15 cellular contexts compared by ENCODE assay signal in the genomic region with DNA sequence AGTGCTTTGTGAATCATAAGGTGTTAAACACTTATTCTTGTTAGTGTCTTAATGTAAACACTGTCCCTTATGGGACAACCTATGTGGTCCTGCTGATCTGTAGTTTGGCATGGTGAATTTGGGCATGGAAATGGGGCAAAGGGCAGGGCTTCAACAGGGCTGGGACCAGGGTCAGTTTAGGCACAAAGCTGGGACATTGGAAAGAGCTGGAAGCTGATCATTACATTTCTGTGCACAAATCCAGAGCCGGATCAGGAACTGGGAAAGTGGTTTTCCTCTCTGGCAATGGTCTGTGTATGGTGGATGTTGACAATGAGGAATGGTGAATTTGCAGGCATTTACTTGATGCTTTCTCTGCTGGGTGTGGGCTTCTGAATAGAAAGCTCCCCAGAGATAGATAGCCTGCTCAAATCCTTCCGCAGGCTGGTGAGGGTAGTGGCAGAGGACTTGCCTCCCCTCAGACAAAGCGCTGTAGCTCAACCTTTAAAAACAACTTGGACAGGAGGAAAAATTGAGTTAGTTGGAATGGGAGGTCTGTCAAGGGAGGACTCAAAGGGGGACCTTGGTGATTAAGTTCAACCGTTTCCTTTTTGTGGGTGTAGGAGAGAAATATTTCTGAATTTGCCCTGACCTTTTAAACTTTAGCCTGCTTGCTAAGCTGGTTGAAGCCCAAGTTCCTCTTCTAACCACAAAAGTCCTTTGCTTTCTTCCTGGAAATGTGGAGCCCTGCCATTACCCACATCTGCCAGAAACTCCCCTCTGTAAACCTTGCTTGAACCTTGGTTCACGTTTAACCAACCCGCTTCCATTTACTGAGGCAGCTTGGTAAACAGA. TPM values are rescaled to one million over a fixed set of nuclear protein-coding genes. Genes with fewer than 3 reads are reported as not detected.
DNase-seq lines count a peak whose midpoint lies in the region; ATAC-seq and TF ChIP-seq lines count a peak whose summit lies in the region.
"Had no signal": no experiment of that assay in that cellular context is flagged by ENCODE, and none has a peak within 500 bp of the region (broad histone marks: within the 10 kb centered on the region; RNA-seq: fewer than 3 reads in every experiment).

No MANE protein-coding gene starts in this region.

- no peaks in the 10 kb centered on the region for H3K9me3 ChIP-seq in transverse colon
- H3K9me3 ChIP-seq: adrenal gland, ovary had no signal

- no peaks in the 10 kb centered on the region for H3K27me3 ChIP-seq in transverse colon
- H3K27me3 ChIP-seq: adrenal gland, ovary had no signal

- DNase-seq in KBM-7 (peak; percentile 90), NOMO-1 treated with DMSO at 0.1 percent for 48 hours (lab: John Stamatoyannopoulos, UW; ENCODE audit: unreplicated experiment) (peak; percentile 76), amniotic epithelial cell (ENCODE audit: low read depth) (peak; percentile 22), sciatic nerve (ENCODE audit: low spot score) (no peak), transverse colon (no peak), ACHN (no peak)
- DNase-seq: activated CD4-positive, alpha-beta T cell treated with anti-CD3 and anti-CD28 coated beads, Interleukin-2, amount 50 U/mL, for 4 hours; activated T-cell treated with anti-CD3 and anti-CD28 coated beads, Interleukin-2, amount 50 U/mL, for 72 hours; adrenal gland; CD8-positive, alpha-beta T cell; NCI-H2029; NCI-H524; ovary had no signal

- WGBS in transverse colon (ENCODE audit: low coverage in 1 of 2), 2 donors = 62 to 74% methylated on average over 4 to 6 of the region's 6 CpGs

- H3K36me3 ChIP-seq in transverse colon = no peaks in the 10 kb centered on the region
- H3K36me3 ChIP-seq: adrenal gland, ovary had no signal

- ATAC-seq in sciatic nerve (peak; percentile 80), GM21423 (IDR thresholded peaks at IDR 0.05; ENCODE audit: unreplicated experiment) (no peak)
- ATAC-seq: activated T-cell treated with anti-CD3 and anti-CD28 coated beads, Interleukin-2, amount 50 U/mL, for 72 hours; CD8-positive, alpha-beta T cell had no signal

- TF ChIP-seq EP300 in transverse colon (IDR thresholded peaks at IDR 0.05; ENCODE audit: low read depth) = no peak

- no peaks in the 10 kb centered on the region for H3K4me1 ChIP-seq in transverse colon
- H3K4me1 ChIP-seq: adrenal gland had no signal

- H3K4me3 ChIP-seq in transverse colon = no peak overlapping the region
- H3K4me3 ChIP-seq: adrenal gland, ovary, smooth muscle cell had no signal

- no peak for TF ChIP-seq POLR2A in transverse colon (IDR thresholded peaks at IDR 0.05)

- intact Hi-C loops in sciatic nerve (cut with DNase I) (no loop called here), transverse colon (cut with DNase I; ENCODE audit: low total_unique reads) (no loop called here)

- TF ChIP-seq CTCF in transverse colon (IDR thresholded peaks at IDR 0.05) = no peak

- no peak overlapping the region for H3K27ac ChIP-seq in transverse colon
- H3K27ac ChIP-seq: adrenal gland, ovary had no signal

- in situ Hi-C loops in KBM-7 (cut with MboI; ENCODE audit: low pct_unique_long_range_greater_than_20kb, low sequenced_read_pairs) = no loop called here
- in situ Hi-C loops in transverse colon (cut with MboI; ENCODE audit: low pct_ligation_motif_present in 1 of 4, low pct_unique_long_range_greater_than_20kb in 1 of 4, low sequenced_read_pairs in 3 of 4) = loop anchor here in 1 of 4 donors (25.0 kb wide), 1 partner anchor 298 kb away; no protein-coding TSS in a partner anchor
- in situ Hi-C loops in ACHN (cut with HindIII; ENCODE audit: low pct_ligation_motif_present, low pct_unique_long_range_greater_than_20kb, low sequenced_read_pairs) = no loop called here

RNA-seq across cellular contexts. Expression of gene HLX, which starts 35.3 kb away (rescaled TPM):
- total RNA-seq in sciatic nerve (28.8 TPM), transverse colon (10 to 100 TPM in 2 of 4 donors, 1 to 10 TPM in 2; 4.2 to 18.4 (median 9.3) TPM)
- total RNA-seq: CD8-positive, alpha-beta T cell had no signal

Comparison
In these comparisons a context has a peak if more than half of its experiments do, and no peak if none do; other contexts are left out.
1. DNase-seq: peak in KBM-7 (single experiment), NOMO-1 treated with DMSO at 0.1 percent for 48 hours (single experiment) and amniotic epithelial cell (single experiment); none in sciatic nerve (single experiment), transverse colon (single experiment) and ACHN (single experiment).